ENCODE assay signal across 9 cellular contexts in the genomic region with DNA sequence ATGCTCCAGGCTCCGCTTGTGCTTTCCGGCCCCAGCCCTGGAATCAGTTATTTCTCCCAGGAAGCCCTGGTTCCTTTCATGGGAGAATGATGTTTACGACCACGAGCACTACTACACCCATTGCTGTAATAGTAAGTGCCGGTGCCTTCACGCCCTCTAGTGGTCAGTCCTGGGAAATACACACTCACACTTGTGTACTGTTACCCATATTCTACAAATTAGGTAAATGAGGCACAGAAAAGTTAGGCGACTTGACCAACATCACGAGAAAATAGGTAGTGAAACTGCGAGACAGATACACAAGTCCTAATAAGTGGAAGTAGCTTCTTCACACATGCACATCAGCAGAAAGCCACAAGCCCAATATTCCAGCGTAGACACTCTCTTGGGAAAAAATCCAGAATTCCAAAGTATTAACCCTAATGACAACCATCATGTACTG. TPM values are rescaled to one million over a fixed set of nuclear protein-coding genes. Genes with fewer than 3 reads are reported as not detected.
DNase-seq lines count a peak whose midpoint lies in the region; ATAC-seq, FAIRE-seq and TF ChIP-seq lines count a peak whose summit lies in the region.
"Had no signal": no experiment of that assay in that cellular context is flagged by ENCODE, and none has a peak within 500 bp of the region (broad histone marks: within the 10 kb centered on the region; RNA-seq: fewer than 3 reads in every experiment).

No MANE protein-coding gene starts in this region.

- intact Hi-C loops in CD4-positive, alpha-beta memory T cell (cut with micrococcal nuclease): loop anchor here (1.0 kb wide), 3 partner anchors 21 to 393 kb away; a partner anchor contains a TSS
- intact Hi-C loops in activated CD4-positive, alpha-beta T cell treated with anti-CD3 and anti-CD28 coated beads for 36 hours (cut with DNase I, micrococcal nuclease): loop anchor here in 1 of 2 experiments (1.0 to 5.0 kb wide), 2 partner anchors 55 to 148 kb away; no protein-coding TSS in a partner anchor
- intact Hi-C loops in HepG2 (cut with micrococcal nuclease; ENCODE audit: unreplicated experiment): no loop called here

- H3K18ac ChIP-seq in H9 (ENCODE audit: insufficient read length, low read depth, low read length): no peak overlapping the region

- H2BK15ac ChIP-seq in H9 (ENCODE audit: low read depth, low read length): no peak overlapping the region

- H4K20me1 ChIP-seq in H9 (ENCODE audit: control insufficient read depth, insufficient read depth, insufficient read length): no peaks in the 10 kb centered on the region
- H4K20me1 ChIP-seq in HepG2 (ENCODE audit: insufficient read depth, low read length): no peaks in the 10 kb centered on the region

- no peak overlapping the region for H3K14ac ChIP-seq in H9 (ENCODE audit: insufficient read depth, low read length)

- peaks cover 9% of the 10 kb centered on the region for H3K4me1 ChIP-seq in CD4-positive, alpha-beta memory T cell (ENCODE audit: insufficient read depth, low read length)
- H3K4me1 ChIP-seq in H9 (ENCODE audit: insufficient read depth, low read length) (no peaks in the 10 kb centered on the region), HepG2 (ENCODE audit: insufficient read depth, low read length) (no peaks in the 10 kb centered on the region)

- no peak for TF ChIP-seq EP300 in HepG2 (IDR thresholded peaks at IDR 0.05; ENCODE audit: low read depth in 2 of 2, low read length in 2 of 2)
- no peak for TF ChIP-seq EP300 in HepG2 (CRISPR knock-in tag; IDR thresholded peaks at IDR 0.05; ENCODE audit: borderline replicate concordance)

- H2BK120ac ChIP-seq in H9 (ENCODE audit: low read depth, low read length, poor library complexity, severe bottlenecking): no peak overlapping the region

- H3K79me1 ChIP-seq in H9 (ENCODE audit: insufficient read depth, low read depth, low read length, poor library complexity, severe bottlenecking): no peaks in the 10 kb centered on the region

- no peak overlapping the region for H3K4ac ChIP-seq in H9 (ENCODE audit: low read depth, low read length)

- H3K9me3 ChIP-seq in CD4-positive, alpha-beta memory T cell (ENCODE audit: control insufficient read depth in 1 of 2, low read length in 2 of 2): no peaks in the 10 kb centered on the region
- peaks cover 10% of the 10 kb centered on the region for H3K9me3 ChIP-seq in H9 (ENCODE audit: control insufficient read depth, low read depth, low read length)
- H3K9me3 ChIP-seq in HepG2 (ENCODE audit: low read length): no peaks in the 10 kb centered on the region

- no peak for TF ChIP-seq POLR2A in HepG2 (IDR thresholded peaks at IDR 0.05; ENCODE audit: insufficient read depth in 1 of 2, low read depth in 2 of 2, low read length in 2 of 2)

- H3K27me3 ChIP-seq in CD4-positive, alpha-beta memory T cell (ENCODE audit: insufficient read depth, low read length): peaks cover 8% of the 10 kb centered on the region
- H3K27me3 ChIP-seq in H9 (ENCODE audit: insufficient read depth, low read length): peaks cover 3% of the 10 kb centered on the region; the same call in 1 of the 2 replicates
- H3K27me3 ChIP-seq in HepG2 (ENCODE audit: control insufficient read depth in 1 of 2, insufficient read depth in 2 of 2, low read length in 2 of 2): peaks cover 0 to 9% of the 10 kb centered on the region in 2 experiments; a peak in 1 of 5 replicates

- no peak overlapping the region for H3K56ac ChIP-seq in H9 (ENCODE audit: insufficient read length, low read depth, low read length)

- in situ Hi-C loops in HepG2 (cut with HindIII; ENCODE audit: extremely low pct_ligation_motif_present, low pct_unique_long_range_greater_than_20kb): no loop called here

- H3K27me3 Mint-ChIP-seq in CD4-positive, alpha-beta memory T cell: peaks cover 10 to 11% of the 10 kb centered on the region in 2 donors
- H3K27me3 Mint-ChIP-seq in H9 (ENCODE audit: low read depth): no peaks in the 10 kb centered on the region
- peaks cover 5% of the 10 kb centered on the region for H3K27me3 Mint-ChIP-seq in activated CD4-positive, alpha-beta T cell treated with anti-CD3 and anti-CD28 coated beads for 36 hours
- peaks cover 37% of the 10 kb centered on the region for H3K27me3 Mint-ChIP-seq in chondrocyte (ENCODE audit: low read depth)

- TF ChIP-seq RAD21 in HepG2 (CRISPR knock-in tag; IDR thresholded peaks at IDR 0.05): no peak

- no peaks in the 10 kb centered on the region for H3K23me2 ChIP-seq in H9 (ENCODE audit: insufficient read length, low read depth, low read length, poor library complexity, severe bottlenecking)

- no peak overlapping the region for H2BK20ac ChIP-seq in H9 (ENCODE audit: low read depth, low read length, poor library complexity, severe bottlenecking)

- H3K4me3 ChIP-seq in CD4-positive, alpha-beta memory T cell (ENCODE audit: low read length in 2 of 2): no peak overlapping the region
- no peak overlapping the region for H3K4me3 ChIP-seq in HepG2 (replicated peaks in 1 of 3; ENCODE audit: insufficient read depth in 1 of 3, low read depth in 2 of 3, low read length in 3 of 3)

- H3K9me3 Mint-ChIP-seq in CD4-positive, alpha-beta memory T cell: no peaks in the 10 kb centered on the region
- H3K9me3 Mint-ChIP-seq in H9 (peaks cover 49 to 79% of the 10 kb centered on the region in 2 experiments), chondrocyte (ENCODE audit: low read depth) (peaks cover 5% of the 10 kb centered on the region)
- H3K9me3 Mint-ChIP-seq in activated CD4-positive, alpha-beta T cell treated with anti-CD3 and anti-CD28 coated beads for 36 hours (ENCODE audit: low read depth): no peaks in the 10 kb centered on the region
- H3K9me3 Mint-ChIP-seq: IgD-negative memory B cell had no signal

- no TSS peak for BruUV-seq in HepG2 (replicated peaks; lab: Mats Ljungman, UMichigan)

- TF ChIP-seq CTCF in H9 (conservative IDR thresholded peaks at IDR 0.05): peak; percentile 82
- peak; percentile 91 for TF ChIP-seq CTCF in chondrocyte (IDR thresholded peaks at IDR 0.05)
- TF ChIP-seq CTCF in HepG2 (CRISPR knock-in tag; IDR thresholded peaks at IDR 0.05): peak; percentile 81

- H4K91ac ChIP-seq in H9 (ENCODE audit: insufficient read length, low read depth, low read length): no peak overlapping the region

- peak; percentile 86 for FAIRE-seq in HepG2 (lab: Jason Lieb, UNC)

- H2AFZ ChIP-seq in H9 (ENCODE audit: low read length): no peak overlapping the region
- no peak overlapping the region for H2AFZ ChIP-seq in HepG2 (ENCODE audit: low read length)

- POLR2A ChIA-PET in CD4-positive, alpha-beta memory T cell (lab: Charles Lee; ENCODE audit: partially characterized antibody): interaction anchor here (1.5 kb wide), 1 partner anchor 34 kb away, joined by 4 read pairs; no protein-coding TSS in a partner anchor
- POLR2A ChIA-PET in activated CD4-positive, alpha-beta T cell treated with anti-CD3 and anti-CD28 coated beads for 36 hours (lab: Charles Lee): no interaction called here
- POLR2A ChIA-PET in HepG2 (lab: Yijun Ruan, JAX): no interaction called here

- ATAC-seq in activated CD4-positive, alpha-beta T cell treated with anti-CD3 and anti-CD28 coated beads for 36 hours: peak; percentile 83
- ATAC-seq in HepG2: peak; percentile 77
- ATAC-seq in HG03095 (IDR thresholded peaks at IDR 0.05; ENCODE audit: unreplicated experiment): no peak

- no peaks in the 10 kb centered on the region for H3K36me3 Mint-ChIP-seq in CD4-positive, alpha-beta memory T cell
- peaks cover 0 to 9% (median 0%) of the 10 kb centered on the region in 3 experiments; a peak in 3 of 7 replicates for H3K36me3 Mint-ChIP-seq in H9 (ENCODE audit: insufficient read depth in 1 of 3, low read depth in 3 of 3)
- no peaks in the 10 kb centered on the region for H3K36me3 Mint-ChIP-seq in activated CD4-positive, alpha-beta T cell treated with anti-CD3 and anti-CD28 coated beads for 36 hours (ENCODE audit: low read depth)
- no peaks in the 10 kb centered on the region for H3K36me3 Mint-ChIP-seq in chondrocyte (ENCODE audit: low read depth)
- H3K36me3 Mint-ChIP-seq: IgD-negative memory B cell had no signal

- no peak overlapping the region for H2BK12ac ChIP-seq in H9 (ENCODE audit: insufficient read length, low read depth, low read length)

- no peaks in the 10 kb centered on the region for H3K36me3 ChIP-seq in CD4-positive, alpha-beta memory T cell (ENCODE audit: insufficient read depth, low read length)
- H3K36me3 ChIP-seq in HepG2 (replicated peaks in 1 of 2; ENCODE audit: control insufficient read depth in 1 of 2, insufficient read depth in 2 of 2, low read length in 2 of 2): no peaks in the 10 kb centered on the region

- H3K9ac ChIP-seq in H9 (ENCODE audit: extremely low read depth, insufficient read length, low read length) (no peak overlapping the region), HepG2 (ENCODE audit: insufficient read depth, low read depth, low read length) (no peak overlapping the region)

- H4K5ac ChIP-seq in H9 (ENCODE audit: insufficient read length, low read depth, low read length): no peak overlapping the region

- no peak overlapping the region for H2BK5ac ChIP-seq in H9 (ENCODE audit: insufficient read length, low read length)

- H3K79me2 ChIP-seq in H9 (ENCODE audit: insufficient read depth, low read length): no peaks in the 10 kb centered on the region
- no peaks in the 10 kb centered on the region for H3K79me2 ChIP-seq in HepG2 (ENCODE audit: insufficient read depth, low read length)

- H3K4me2 ChIP-seq in H9 (ENCODE audit: insufficient read depth, insufficient read length, low read length) (no peak overlapping the region), HepG2 (ENCODE audit: low read depth, low read length) (no peak overlapping the region)

- CTCF ChIA-PET in CD4-positive, alpha-beta memory T cell (lab: Charles Lee; ENCODE audit: partially characterized antibody): interaction anchor here (0.7 to 8.5 kb wide), 17 partner anchors 9 to 1457 kb away, joined by 3 to 96 read pairs (median 5); a partner anchor contains a TSS
- CTCF ChIA-PET in activated CD4-positive, alpha-beta T cell treated with anti-CD3 and anti-CD28 coated beads for 36 hours (lab: Charles Lee): interaction anchor here (0.6 to 7.3 kb wide), 46 partner anchors 9 to 431 kb away, joined by 3 to 100 read pairs (median 4); a partner anchor contains a TSS
- CTCF ChIA-PET in HepG2 (lab: Yijun Ruan, JAX; ENCODE audit: low intra/inter-chr PET ratio, low total read pairs): no interaction called here

- H3K4me3 Mint-ChIP-seq in CD4-positive, alpha-beta memory T cell: peak overlapping the region in 2 of 8 donors; percentile 49 to 76
- H3K4me3 Mint-ChIP-seq in H9: no peak overlapping the region
- H3K4me3 Mint-ChIP-seq in activated CD4-positive, alpha-beta T cell treated with anti-CD3 and anti-CD28 coated beads for 36 hours: peak overlapping the region; percentile 4
- H3K4me3 Mint-ChIP-seq in chondrocyte (ENCODE audit: unreplicated experiment): no peak overlapping the region

- no peak overlapping the region for H3K23ac ChIP-seq in H9 (ENCODE audit: insufficient read length, low read depth, low read length)

- H3T11ph ChIP-seq in H9 (ENCODE audit: low read length): no peak overlapping the region

- WGBS in H9 (ENCODE audit: extremely low coverage, insufficient read length, low lambda C conversion rate): no CpG with 5 or more reads among the region's 10 CpGs
- 3% methylated on average over 10 of the region's 10 CpGs for WGBS in HepG2 (ENCODE audit: low lambda C conversion rate)

- H3K27ac ChIP-seq in CD4-positive, alpha-beta memory T cell (ENCODE audit: low read depth, low read length): no peak overlapping the region
- no peak overlapping the region for H3K27ac ChIP-seq in H9 (ENCODE audit: insufficient read length, low read depth, low read length)
- no peak overlapping the region for H3K27ac ChIP-seq in HepG2 (ENCODE audit: extremely low read length, insufficient read depth, low read length)

- no peak overlapping the region for H4K8ac ChIP-seq in H9 (replicated peaks; ENCODE audit: insufficient read length, low read depth, low read length)

- peak overlapping the region in 2 of 7 donors; percentile 59 to 63 for H3K27ac Mint-ChIP-seq in CD4-positive, alpha-beta memory T cell
- H3K27ac Mint-ChIP-seq in H9 (no peak overlapping the region), chondrocyte (ENCODE audit: unreplicated experiment) (no peak overlapping the region)
- no peak overlapping the region for H3K27ac Mint-ChIP-seq in activated CD4-positive, alpha-beta T cell treated with anti-CD3 and anti-CD28 coated beads for 36 hours

- peaks cover 7 to 11% (median 11%) of the 10 kb centered on the region in 4 donors for H3K4me1 Mint-ChIP-seq in CD4-positive, alpha-beta memory T cell
- H3K4me1 Mint-ChIP-seq in H9 (no peaks in the 10 kb centered on the region), chondrocyte (ENCODE audit: low read depth) (peaks cover 2% of the 10 kb centered on the region)
- H3K4me1 Mint-ChIP-seq in activated CD4-positive, alpha-beta T cell treated with anti-CD3 and anti-CD28 coated beads for 36 hours: peaks cover 12% of the 10 kb centered on the region

- H2AK5ac ChIP-seq in H9 (ENCODE audit: insufficient read length, low read length): no peak overlapping the region

- DNase-seq in CD4-positive, alpha-beta memory T cell: peak; percentile 69 to 77 (median 74)
- DNase-seq in H9: peak; percentile 71
- peak; percentile 50 for DNase-seq in NCI-H460 (ENCODE audit: extremely low read depth, low read depth)
- DNase-seq in activated CD4-positive, alpha-beta T cell treated with anti-CD3 and anti-CD28 coated beads for 36 hours: peak; percentile 83
- no peak for DNase-seq in chondrocyte (ENCODE audit: low spot score)
- DNase-seq in HepG2 (ENCODE audit: low spot score): peak; percentile 39
- DNase-seq in stimulated activated CD4-positive, alpha-beta T cell treated with anti-CD3 and anti-CD28 coated beads, TNF-alpha, amount 100 ng/mL, for 4 hours (ENCODE audit: low read depth in 3 of 3): peak; percentile 30 to 68 (median 50)

RNA-seq across cellular contexts. Expression of a gene that starts 21.7 kb away (rescaled TPM):
- 10 to 100 TPM; 42.8 to 48.7 TPM for total RNA-seq in CD4-positive, alpha-beta memory T cell
- 10 to 100 TPM; 60.4 to 61.2 TPM for polyA plus RNA-seq in CD4-positive, alpha-beta memory T cell
- not detected in 2 replicates for total RNA-seq in H9 (2021)
- total RNA-seq in NCI-H460 (2014; rRNA removed; shearing (Covaris generic)): not detected in 2 replicates
- not detected in 2 replicates for polyA plus RNA-seq in NCI-H460 (2014; cell fraction: nucleus; rRNA removed)
- 10 to 100 TPM; 22.1 to 27.6 TPM for total RNA-seq in activated CD4-positive, alpha-beta T cell treated with anti-CD3 and anti-CD28 coated beads for 36 hours
- total RNA-seq in chondrocyte: not detected in 3 replicates
- not detected in 2 replicates for total RNA-seq in HepG2 (2016; rRNA removed; fragmentation: Illumina TruSeq; extraction: Trizol)
- total RNA-seq in HepG2 (2016; cell fraction: cytosol; rRNA removed; fragmentation: Illumina TruSeq; extraction: Trizol; ENCODE audit: low read depth): not detected in 2 replicates
- total RNA-seq in HepG2 (2016; cell fraction: insoluble cytoplasmic fraction; rRNA removed; fragmentation: Illumina TruSeq; extraction: Trizol): not detected in 2 replicates
- total RNA-seq in HepG2 (2016; cell fraction: membrane; rRNA removed; fragmentation: Illumina TruSeq; extraction: Trizol): not detected in 2 replicates
- not detected in 2 replicates for total RNA-seq in HepG2 (2016; cell fraction: nucleus; rRNA removed; fragmentation: Illumina TruSeq; extraction: Trizol)
- polyA plus RNA-seq in HepG2 (2011; rRNA removed): 0.05 TPM in 1 of 2 replicates, not detected in the other
- polyA plus RNA-seq in HepG2 (2011; cell fraction: cytosol; rRNA removed): not detected in 2 replicates
- not detected in 2 replicates for polyA plus RNA-seq in HepG2 (2011; cell fraction: nucleus; rRNA removed)
- not detected in 2 replicates for polyA plus RNA-seq in HepG2 (2012)
- not detected in 2 replicates for polyA plus RNA-seq in HepG2 (2016; cell fraction: cytosol; fragmentation: Illumina TruSeq; extraction: Trizol; ENCODE audit: low read depth)
- polyA plus RNA-seq in HepG2 (2016; cell fraction: insoluble cytoplasmic fraction; fragmentation: Illumina TruSeq; extraction: Trizol; ENCODE audit: low read depth): not detected in 2 replicates
- not detected in 2 replicates for polyA plus RNA-seq in HepG2 (2016; cell fraction: membrane; fragmentation: Illumina TruSeq; extraction: Trizol; ENCODE audit: low read depth)
- not detected in 2 replicates for polyA plus RNA-seq in HepG2 (2016; cell fraction: nucleus; fragmentation: Illumina TruSeq; extraction: Trizol; ENCODE audit: insufficient read depth, low read depth)
- 0.20 TPM in 1 of 2 replicates, not detected in the other for polyA minus RNA-seq in HepG2 (2011; rRNA and poly(A)+ RNA removed; ENCODE audit: low replicate concordance)
- polyA minus RNA-seq in HepG2 (2011; cell fraction: cytosol; rRNA and poly(A)+ RNA removed): not detected in 2 replicates
- not detected in 2 replicates for polyA minus RNA-seq in HepG2 (2011; cell fraction: nucleus; rRNA and poly(A)+ RNA removed)

RNA-seq across cellular contexts. Expression of a gene that starts 29.3 kb away (rescaled TPM):
- under 1 TPM; 0.28 to 0.64 TPM for total RNA-seq in CD4-positive, alpha-beta memory T cell
- polyA plus RNA-seq in CD4-positive, alpha-beta memory T cell: not detected
- total RNA-seq in H9 (2021) (not detected in 2 replicates), chondrocyte (not detected in 3 replicates), HepG2 (2016; rRNA removed; fragmentation: Illumina TruSeq; extraction: Trizol) (not detected in 2 replicates)
- total RNA-seq in NCI-H460 (2014; rRNA removed; shearing (Covaris generic)): not detected in 2 replicates
- polyA plus RNA-seq in NCI-H460 (2014; cell fraction: nucleus; rRNA removed): not detected in 2 replicates
- total RNA-seq in activated CD4-positive, alpha-beta T cell treated with anti-CD3 and anti-CD28 coated beads for 36 hours: not detected
- not detected in 2 replicates for total RNA-seq in HepG2 (2016; cell fraction: cytosol; rRNA removed; fragmentation: Illumina TruSeq; extraction: Trizol; ENCODE audit: low read depth)
- total RNA-seq in HepG2 (2016; cell fraction: insoluble cytoplasmic fraction; rRNA removed; fragmentation: Illumina TruSeq; extraction: Trizol): not detected in 2 replicates
- not detected in 2 replicates for total RNA-seq in HepG2 (2016; cell fraction: membrane; rRNA removed; fragmentation: Illumina TruSeq; extraction: Trizol)
- not detected in 2 replicates for total RNA-seq in HepG2 (2016; cell fraction: nucleus; rRNA removed; fragmentation: Illumina TruSeq; extraction: Trizol)
- polyA plus RNA-seq in HepG2 (2011; rRNA removed): not detected in 2 replicates
- polyA plus RNA-seq in HepG2 (2011; cell fraction: cytosol; rRNA removed): not detected in 2 replicates
- polyA plus RNA-seq in HepG2 (2011; cell fraction: nucleus; rRNA removed): not detected in 2 replicates
- polyA plus RNA-seq in HepG2 (2012): not detected in 2 replicates
- polyA plus RNA-seq in HepG2 (2016; cell fraction: cytosol; fragmentation: Illumina TruSeq; extraction: Trizol; ENCODE audit: low read depth): not detected in 2 replicates
- polyA plus RNA-seq in HepG2 (2016; cell fraction: insoluble cytoplasmic fraction; fragmentation: Illumina TruSeq; extraction: Trizol; ENCODE audit: low read depth): not detected in 2 replicates
- not detected in 2 replicates for polyA plus RNA-seq in HepG2 (2016; cell fraction: membrane; fragmentation: Illumina TruSeq; extraction: Trizol; ENCODE audit: low read depth)
- not detected in 2 replicates for polyA plus RNA-seq in HepG2 (2016; cell fraction: nucleus; fragmentation: Illumina TruSeq; extraction: Trizol; ENCODE audit: insufficient read depth, low read depth)
- not detected in 2 replicates for polyA minus RNA-seq in HepG2 (2011; rRNA and poly(A)+ RNA removed; ENCODE audit: low replicate concordance)
- not detected in 2 replicates for polyA minus RNA-seq in HepG2 (2011; cell fraction: cytosol; rRNA and poly(A)+ RNA removed)
- polyA minus RNA-seq in HepG2 (2011; cell fraction: nucleus; rRNA and poly(A)+ RNA removed): not detected in 2 replicates
- polyA plus RNA-seq: IgD-negative memory B cell had no signal

Comparison
In these comparisons a context has a peak if more than half of its experiments do, and no peak if none do; other contexts are left out.
1. RNA of a gene that starts 21.7 kb away (total RNA-seq): 42.8 to 48.7 TPM in CD4-positive, alpha-beta memory T cell and 22.1 to 27.6 TPM in activated CD4-positive, alpha-beta T cell treated with anti-CD3 and anti-CD28 coated beads for 36 hours; not detected in H9, not detected in NCI-H460, not detected in chondrocyte and not detected in HepG2; every median in the first group is over 10 times any median in the second.
2. Peak in every context shown above with its lines, with median percentiles within 50 percentile points of each other: CTCF ChIP-seq.